ENCODE assay signal across 1 cellular context in genomic region chr17:3529817-3530741, GRCh38.
TF ChIP-seq lines count a peak whose summit lies in the region.

No MANE protein-coding gene starts in this region.

TF ChIP-seq in HepG2, 621 proteins besides CTCF, POLR2A, EP300 and RAD21 (continued from another document and continues in another):
- TF ChIP-seq ZHX2 (IDR thresholded peaks at IDR 0.05; ENCODE audit: low read depth), result no peak
- TF ChIP-seq ZHX2 (CRISPR knock-in tag; IDR thresholded peaks at IDR 0.05; ENCODE audit: borderline replicate concordance), result no peak
- TF ChIP-seq MYC (CRISPR knock-in tag; IDR thresholded peaks at IDR 0.05; ENCODE audit: borderline replicate concordance), result peak; percentile 33; the same call in 1 of the 2 replicates
- TF ChIP-seq ZMYM2 (CRISPR knock-in tag; IDR thresholded peaks at IDR 0.05), result no peak
- no peak for TF ChIP-seq ZNF567 (CRISPR knock-in tag; IDR thresholded peaks at IDR 0.05; ENCODE audit: borderline replicate concordance)
- no peak for TF ChIP-seq MNT (IDR thresholded peaks at IDR 0.05)
- no peak for TF ChIP-seq ESRRA (CRISPR knock-in tag; IDR thresholded peaks at IDR 0.05; ENCODE audit: low read depth)
- TF ChIP-seq USF2 (IDR thresholded peaks at IDR 0.05; ENCODE audit: low read depth, low read length), result no peak
- no peak for TF ChIP-seq USF2 (CRISPR knock-in tag; IDR thresholded peaks at IDR 0.05; ENCODE audit: borderline replicate concordance)
- TF ChIP-seq IRF1 (CRISPR knock-in tag; IDR thresholded peaks at IDR 0.05; ENCODE audit: low read depth), result no peak
- TF ChIP-seq ZNF619 (CRISPR knock-in tag; IDR thresholded peaks at IDR 0.05), result no peak
- TF ChIP-seq SMYD3 (CRISPR knock-in tag; IDR thresholded peaks at IDR 0.05), result no peak
- no peak for TF ChIP-seq KDM4B (CRISPR knock-in tag; IDR thresholded peaks at IDR 0.05)
- no peak for TF ChIP-seq ZNF790 (CRISPR knock-in tag; IDR thresholded peaks at IDR 0.05; ENCODE audit: borderline replicate concordance)
- TF ChIP-seq ZNF512 (CRISPR knock-in tag; IDR thresholded peaks at IDR 0.05), result no peak
- TF ChIP-seq RARA (CRISPR knock-in tag; IDR thresholded peaks at IDR 0.05), result no peak
- TF ChIP-seq KLF15 (CRISPR knock-in tag; IDR thresholded peaks at IDR 0.05; ENCODE audit: borderline replicate concordance), result no peak
- TF ChIP-seq CENPT (CRISPR knock-in tag; IDR thresholded peaks at IDR 0.05; ENCODE audit: low read depth), result no peak
- no peak for TF ChIP-seq ZNF383 (CRISPR knock-in tag; IDR thresholded peaks at IDR 0.05; ENCODE audit: borderline replicate concordance)
- TF ChIP-seq ZNF850 (CRISPR knock-in tag; conservative IDR thresholded peaks at IDR 0.05), result no peak
- peak; percentile 83 for TF ChIP-seq ZNF687 (CRISPR knock-in tag; IDR thresholded peaks at IDR 0.05)
- TF ChIP-seq ZNF317 (CRISPR knock-in tag; IDR thresholded peaks at IDR 0.05), result no peak
- no peak for TF ChIP-seq GMEB2 (CRISPR knock-in tag; IDR thresholded peaks at IDR 0.05; ENCODE audit: low read depth)
- no peak for TF ChIP-seq NBN (conservative IDR thresholded peaks at IDR 0.05)
- TF ChIP-seq ZNF101 (CRISPR knock-in tag; IDR thresholded peaks at IDR 0.05; ENCODE audit: borderline replicate concordance, low read depth), result no peak
- TF ChIP-seq STAG1 (CRISPR knock-in tag; IDR thresholded peaks at IDR 0.05), result no peak
- TF ChIP-seq FOXO1 (CRISPR knock-in tag; IDR thresholded peaks at IDR 0.05), result no peak
- no peak for TF ChIP-seq ZNF264 (CRISPR knock-in tag; IDR thresholded peaks at IDR 0.05)
- no peak for TF ChIP-seq RBM39 (IDR thresholded peaks at IDR 0.05; ENCODE audit: low read depth, low read length, poor library complexity, severe bottlenecking)
- TF ChIP-seq ZNF121 (CRISPR knock-in tag; IDR thresholded peaks at IDR 0.05), result no peak
- no peak for TF ChIP-seq DZIP1 (CRISPR knock-in tag; IDR thresholded peaks at IDR 0.05)
- TF ChIP-seq U2AF1 (optimal IDR thresholded peaks at IDR 0.05; ENCODE audit: low read depth, low read length), result no peak
- TF ChIP-seq TP53 (CRISPR knock-in tag; conservative IDR thresholded peaks at IDR 0.05), result no peak
- TF ChIP-seq ZNF768 (CRISPR knock-in tag; IDR thresholded peaks at IDR 0.05), result no peak
- TF ChIP-seq GFI1 (CRISPR knock-in tag; IDR thresholded peaks at IDR 0.05; ENCODE audit: borderline replicate concordance), result no peak
- no peak for TF ChIP-seq SMAD1 (CRISPR knock-in tag; IDR thresholded peaks at IDR 0.05; ENCODE audit: borderline replicate concordance, low read depth)
- TF ChIP-seq NR2C2 (CRISPR knock-in tag; IDR thresholded peaks at IDR 0.05; ENCODE audit: borderline replicate concordance), result no peak
- TF ChIP-seq JARID2 (CRISPR knock-in tag; IDR thresholded peaks at IDR 0.05; ENCODE audit: insufficient replicate concordance), result no peak
- TF ChIP-seq KMT2A (CRISPR knock-in tag; IDR thresholded peaks at IDR 0.05), result no peak
- TF ChIP-seq PCBP2 (optimal IDR thresholded peaks at IDR 0.05; ENCODE audit: low read depth, low read length, poor library complexity, severe bottlenecking), result no peak
- no peak for TF ChIP-seq PBX2 (CRISPR knock-in tag; IDR thresholded peaks at IDR 0.05)
- TF ChIP-seq ZNF660 (CRISPR knock-in tag; IDR thresholded peaks at IDR 0.05; ENCODE audit: borderline replicate concordance, low read depth), result no peak
